Comparison of ENCODE assay signal across 24 cellular contexts in the genomic region with DNA sequence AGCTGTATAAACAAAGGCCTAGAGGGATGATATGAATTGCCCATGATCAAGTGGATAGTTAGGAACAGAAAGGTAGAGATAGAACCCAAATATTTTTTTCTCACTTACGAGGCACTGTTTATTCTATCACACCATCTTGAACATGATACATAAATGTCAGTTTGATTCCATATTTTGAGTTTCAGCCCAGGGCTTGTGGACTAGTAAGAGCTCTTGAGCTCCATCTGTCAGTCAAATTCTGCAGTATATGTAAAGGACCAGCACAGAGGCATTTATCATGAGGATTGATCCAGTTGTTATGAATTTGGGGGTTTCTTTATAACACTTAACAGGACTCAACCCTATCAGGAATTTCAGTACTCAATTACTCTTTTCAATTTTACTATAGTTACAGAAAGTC. TPM values are rescaled to one million over a fixed set of nuclear protein-coding genes. Genes with fewer than 3 reads are reported as not detected.
"Had no signal": no experiment of that assay in that cellular context is flagged by ENCODE, and none has a peak within 500 bp of the region (broad histone marks: within the 10 kb centered on the region; RNA-seq: fewer than 3 reads in every experiment).

No MANE protein-coding gene starts in this region.

- H3K9me3 ChIP-seq: body of pancreas, lower lobe of right lung, sigmoid colon, spleen, thoracic aorta, vagina had no signal

- H3K27me3 ChIP-seq: body of pancreas had no signal

- FAIRE-seq: endometrium, kidney, TTC549 had no signal

- H3K27ac ChIP-seq: body of pancreas, cardiac muscle cell, lower lobe of right lung, sigmoid colon, spleen, thoracic aorta, vagina had no signal

- H3K36me3 ChIP-seq: cardiac muscle cell, lower lobe of right lung, sigmoid colon, thoracic aorta, vagina had no signal

- H3K4me3 ChIP-seq: body of pancreas, cardiac muscle cell, lower lobe of right lung, sigmoid colon, spleen, thoracic aorta, vagina had no signal

- DNase-seq: activated CD4-positive, alpha-beta T cell treated with anti-CD3 and anti-CD28 coated beads for 1 hour; activated CD4-positive, alpha-beta T cell treated with anti-CD3 and anti-CD28 coated beads, Interleukin-2, amount 50 U/mL, for 48 hours; activated CD8-positive, alpha-beta memory T cell treated with anti-CD3 and anti-CD28 coated beads, Interleukin-2, amount 50 U/mL, for 48 hours; activated gamma-delta T cell; activated T-cell treated with anti-CD3 and anti-CD28 coated beads, Interleukin-2, amount 50 U/mL, for 48 hours; anterior cingulate cortex; body of pancreas; effector CD4-positive, alpha-beta T cell; erythroblast; foreskin fibroblast; kidney; lower lobe of right lung; naive thymus-derived CD4-positive, alpha-beta T cell; sigmoid colon; spleen; stimulated activated CD4-positive, alpha-beta T cell treated with anti-CD3 and anti-CD28 coated beads, Interleukin-4, amount 100 ng/mL, for 1 hour; stimulated activated naive CD4-positive, alpha-beta T cell treated with Interleukin-2 at 50 U/mL for 16 hours had no signal

RNA-seq across cellular contexts. Expression of gene SLC27A2, which starts 4.8 kb away (rescaled TPM):
- total RNA-seq: cardiac muscle cell, chondrocyte, osteoblast had no signal
- polyA plus RNA-seq: cardiac muscle cell had no signal
